Comparison of ENCODE assay signal across 14 cellular contexts in genomic region chr4:2809610-2810180, GRCh38. TPM values are rescaled to one million over a fixed set of nuclear protein-coding genes. Genes with fewer than 3 reads are reported as not detected.
DNase-seq lines count a peak whose midpoint lies in the region; ATAC-seq and TF ChIP-seq lines count a peak whose summit lies in the region.
"Had no signal": no experiment of that assay in that cellular context is flagged by ENCODE, and none has a peak within 500 bp of the region (broad histone marks: within the 10 kb centered on the region; RNA-seq: fewer than 3 reads in every experiment).

No MANE protein-coding gene starts in this region.

- H3K27ac Mint-ChIP-seq in T-helper 17 cell, result no peak overlapping the region
- H3K27ac Mint-ChIP-seq: activated naive CD4-positive, alpha-beta T cell treated with anti-CD3 and anti-CD28 coated beads, Interleukin-2, amount 50 U/mL, for 24 hours; progenitor cell of endocrine pancreas; WTC11 had no signal

- H3K36me3 ChIP-seq in left ventricle myocardium inferior (no peaks in the 10 kb centered on the region), lower lobe of right lung (peaks cover 11% of the 10 kb centered on the region), upper lobe of left lung (peaks cover 0 to 4% (median 0%) of the 10 kb centered on the region in 4 donors), tibial nerve (peaks cover 0 to 11% (median 0%) of the 10 kb centered on the region in 3 donors)
- H3K36me3 ChIP-seq: Peyer's patch had no signal

- peak overlapping the region; percentile 15 for H3K4me3 Mint-ChIP-seq in T-helper 17 cell
- H3K4me3 Mint-ChIP-seq: activated naive CD4-positive, alpha-beta T cell treated with anti-CD3 and anti-CD28 coated beads, Interleukin-2, amount 50 U/mL, for 24 hours; WTC11 had no signal

- no peaks in the 10 kb centered on the region for H3K27me3 Mint-ChIP-seq in T-helper 17 cell
- H3K27me3 Mint-ChIP-seq: activated naive CD4-positive, alpha-beta T cell treated with anti-CD3 and anti-CD28 coated beads, Interleukin-2, amount 50 U/mL, for 24 hours had no signal

- WGBS in upper lobe of left lung, 2 donors, result 73 to 75% methylated on average over 8 to 10 of the region's 10 CpGs
- 32 to 37% methylated on average over 10 of the region's 10 CpGs for WGBS in tibial nerve, 2 donors

- DNase-seq in left ventricle myocardium inferior (no peak), cardiac septum (ENCODE audit: low spot score) (no peak), T-helper 17 cell (no peak), lower lobe of right lung (no peak), upper lobe of left lung (peak in 1 of 2 donors; percentile 61), tibial nerve (ENCODE audit: low spot score in 2 of 2) (no peak), NCI-H2081 (lab: John Stamatoyannopoulos, UW) (no peak)
- no peak for DNase-seq in effector CD4-positive, alpha-beta T cell
- DNase-seq: effector memory CD4-positive, alpha-beta T cell; islet precursor cell; Peyer's patch had no signal

- H3K4me3 ChIP-seq in left ventricle myocardium inferior, result no peak overlapping the region
- no peak overlapping the region for H3K4me3 ChIP-seq in lower lobe of right lung
- H3K4me3 ChIP-seq in upper lobe of left lung, result no peak overlapping the region
- no peak overlapping the region for H3K4me3 ChIP-seq in tibial nerve
- H3K4me3 ChIP-seq: Peyer's patch had no signal

- TF ChIP-seq CTCF in left ventricle myocardium inferior (IDR thresholded peaks at IDR 0.05; ENCODE audit: borderline replicate concordance), result no peak
- no peak for TF ChIP-seq CTCF in lower lobe of right lung (IDR thresholded peaks at IDR 0.05)
- no peak for TF ChIP-seq CTCF in upper lobe of left lung (IDR thresholded peaks at IDR 0.05)
- TF ChIP-seq CTCF in tibial nerve (IDR thresholded peaks at IDR 0.05), result no peak

- TF ChIP-seq EP300 in upper lobe of left lung (IDR thresholded peaks at IDR 0.05) (no peak), tibial nerve (IDR thresholded peaks at IDR 0.05) (peak in 1 of 2 donors; percentile 49)

- TF ChIP-seq POLR2A in upper lobe of left lung (IDR thresholded peaks at IDR 0.05) (no peak), tibial nerve (IDR thresholded peaks at IDR 0.05) (no peak)

- H3K36me3 Mint-ChIP-seq in T-helper 17 cell (ENCODE audit: low read depth), result peaks cover 6% of the 10 kb centered on the region
- H3K36me3 Mint-ChIP-seq: activated naive CD4-positive, alpha-beta T cell treated with anti-CD3 and anti-CD28 coated beads, Interleukin-2, amount 50 U/mL, for 24 hours; WTC11 had no signal

- H3K4me1 Mint-ChIP-seq in T-helper 17 cell, result peaks cover 41% of the 10 kb centered on the region

- no peak for ATAC-seq in T-helper 17 cell
- ATAC-seq in lower lobe of right lung, result no peak
- ATAC-seq in upper lobe of left lung (ENCODE audit: low FRiP score in 2 of 2), result no peak
- ATAC-seq: WTC11 had no signal

- intact Hi-C loops in left ventricle myocardium inferior (cut with micrococcal nuclease) (no loop called here), cardiac septum (cut with DNase I) (no loop called here), lower lobe of right lung (cut with DNase I) (no loop called here)

- H3K27me3 ChIP-seq in left ventricle myocardium inferior (ENCODE audit: low read depth) (no peaks in the 10 kb centered on the region), lower lobe of right lung (ENCODE audit: low read depth) (no peaks in the 10 kb centered on the region), upper lobe of left lung (no peaks in the 10 kb centered on the region), tibial nerve (no peaks in the 10 kb centered on the region)
- H3K27me3 ChIP-seq: Peyer's patch had no signal

- no peaks in the 10 kb centered on the region for H3K9me3 ChIP-seq in left ventricle myocardium inferior (replicated peaks)
- no peaks in the 10 kb centered on the region for H3K9me3 ChIP-seq in T-helper 17 cell (ENCODE audit: control insufficient read depth, low read length, poor library complexity, severe bottlenecking)
- no peaks in the 10 kb centered on the region for H3K9me3 ChIP-seq in lower lobe of right lung
- H3K9me3 ChIP-seq in upper lobe of left lung, result no peaks in the 10 kb centered on the region
- no peaks in the 10 kb centered on the region for H3K9me3 ChIP-seq in tibial nerve
- H3K9me3 ChIP-seq: Peyer's patch had no signal

- H3K27ac ChIP-seq in left ventricle myocardium inferior (replicated peaks) (peak overlapping the region; percentile 89), lower lobe of right lung (peak overlapping the region; percentile 88), upper lobe of left lung (peak overlapping the region; percentile 6 to 92 (median 86)), tibial nerve (peak overlapping the region in 2 of 4 donors; percentile 79 to 92)

- H3K4me1 ChIP-seq in left ventricle myocardium inferior (peaks cover 90% of the 10 kb centered on the region), lower lobe of right lung (peaks cover 93% of the 10 kb centered on the region), upper lobe of left lung (peaks cover 65 to 95% (median 84%) of the 10 kb centered on the region in 4 donors), tibial nerve (peaks cover 6 to 97% (median 83%) of the 10 kb centered on the region in 4 donors)

RNA-seq across cellular contexts. Expression of gene SH3BP2, which starts 16.8 kb away (rescaled TPM):
- total RNA-seq in left ventricle myocardium inferior, result 24.7 TPM
- 19.1 TPM for total RNA-seq in cardiac septum
- 10 to 100 TPM; 36.0 to 62.0 TPM for total RNA-seq in T-helper 17 cell
- total RNA-seq in lower lobe of right lung, result 102 TPM
- 100 to 1,000 TPM in 3 of 6 donors, 10 to 100 TPM in 3; 59.1 to 358 (median 103) TPM for total RNA-seq in upper lobe of left lung
- total RNA-seq in tibial nerve, result 100 to 1,000 TPM in 1 of 4 donors, 10 to 100 TPM in 3; 70.5 to 161 (median 77.8) TPM

RNA-seq across cellular contexts. Expression of gene ADD1, which starts 33.9 kb away (rescaled TPM):
- total RNA-seq in left ventricle myocardium inferior (212 TPM), cardiac septum (213 TPM), T-helper 17 cell (100 to 1,000 TPM; 211 to 228 TPM), lower lobe of right lung (279 TPM), upper lobe of left lung (100 to 1,000 TPM; 184 to 651 (median 290) TPM), tibial nerve (100 to 1,000 TPM; 270 to 449 (median 327) TPM)

RNA-seq across cellular contexts. Expression of gene TNIP2, which starts 53.6 kb away (rescaled TPM):
- total RNA-seq in left ventricle myocardium inferior (19.4 TPM), cardiac septum (22.6 TPM), T-helper 17 cell (10 to 100 TPM; 66.0 to 72.5 TPM), lower lobe of right lung (36.7 TPM), upper lobe of left lung (10 to 100 TPM; 39.4 to 87.1 (median 60.1) TPM), tibial nerve (100 to 1,000 TPM in 1 of 4 donors, 10 to 100 TPM in 3; 78.3 to 110 (median 89.3) TPM)
